Comparison of ENCODE assay signal across 10 cellular contexts in the genomic region with DNA sequence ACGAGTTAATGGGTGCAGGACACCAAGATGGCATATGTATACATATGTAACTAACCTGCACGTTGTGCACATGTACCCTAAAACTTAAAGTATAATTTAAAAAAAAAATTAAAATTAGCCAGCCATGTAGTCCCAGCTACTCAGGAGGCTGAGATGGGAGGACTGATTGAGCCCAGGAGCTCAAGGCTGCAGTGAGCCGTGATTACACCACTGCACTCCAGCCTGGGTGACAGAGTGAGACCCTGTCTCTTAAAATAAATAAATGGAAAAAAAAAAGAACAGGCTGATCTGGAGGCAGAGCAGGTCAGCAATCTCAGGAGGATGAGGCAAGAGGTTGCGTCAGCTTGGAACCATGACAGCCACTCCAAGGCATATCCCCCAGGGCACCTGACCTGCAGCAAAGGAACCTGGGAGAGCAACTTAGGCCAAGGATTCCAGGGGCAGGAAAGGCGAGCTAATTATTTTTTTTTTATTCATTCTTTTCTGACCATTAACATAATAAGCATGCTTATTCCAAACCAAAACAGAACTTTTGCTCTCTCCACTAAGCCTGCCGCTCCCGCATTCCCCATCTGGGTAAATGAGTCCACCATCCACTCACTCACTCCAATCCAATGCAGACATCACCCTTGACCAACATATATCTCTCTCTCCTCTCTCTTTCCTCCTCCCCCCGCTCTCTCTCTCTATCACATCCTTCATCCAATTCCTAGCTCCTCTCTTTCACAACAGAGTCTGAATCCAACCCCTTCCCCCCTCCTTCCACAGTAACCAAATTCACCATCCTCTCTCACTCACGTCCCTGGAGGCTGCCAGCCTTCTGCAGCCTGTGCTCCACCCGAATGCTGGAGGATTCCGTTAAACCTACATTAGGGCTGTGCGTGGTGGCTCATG. TPM values are rescaled to one million over a fixed set of nuclear protein-coding genes. Genes with fewer than 3 reads are reported as not detected.
A peak's percentile ranks its signal among the peaks of the same experiment; 100 is the strongest.
DNase-seq lines count a peak whose midpoint lies in the region; ATAC-seq and TF ChIP-seq lines count a peak whose summit lies in the region.
"Had no signal": no experiment of that assay in that cellular context is flagged by ENCODE, and none has a peak within 500 bp of the region (broad histone marks: within the 10 kb centered on the region; RNA-seq: fewer than 3 reads in every experiment).

No MANE protein-coding gene starts in this region.

- no peaks in the 10 kb centered on the region for H3K9me3 ChIP-seq in right atrium auricular region

- ATAC-seq in HG03108 (IDR thresholded peaks at IDR 0.05; ENCODE audit: unreplicated experiment) (no peak), HG02938 (IDR thresholded peaks at IDR 0.05; ENCODE audit: unreplicated experiment) (no peak)
- ATAC-seq: foreskin keratinocyte had no signal

- DNase-seq in GF-D8 (lab: John Stamatoyannopoulos, UW) (peak; percentile 12), amniotic epithelial cell (ENCODE audit: low read depth) (peak; percentile 91), right atrium auricular region (ENCODE audit: low spot score) (peak; percentile 82), stromal cell of bone marrow (ENCODE audit: low read depth) (peak; percentile 58), OCI-M2 (lab: John Stamatoyannopoulos, UW; ENCODE audit: unreplicated experiment) (no peak), SIG-M5 treated with dmso at 0.1 percent for 504 hours (lab: John Stamatoyannopoulos, UW; ENCODE audit: unreplicated experiment) (no peak)
- DNase-seq: foreskin keratinocyte; stimulated activated naive CD4-positive, alpha-beta T cell had no signal

- H3K27ac ChIP-seq in right atrium auricular region, result peak overlapping the region; percentile 61 to 64
- H3K27ac ChIP-seq: foreskin keratinocyte had no signal

- H3K36me3 ChIP-seq in right atrium auricular region, result no peaks in the 10 kb centered on the region

- H3K4me1 ChIP-seq in right atrium auricular region, result peaks cover 0 to 16% of the 10 kb centered on the region in 2 donors
- H3K4me1 ChIP-seq: foreskin keratinocyte had no signal

- no peak for TF ChIP-seq CTCF in right atrium auricular region (IDR thresholded peaks at IDR 0.05)

- no peak overlapping the region for H3K4me3 ChIP-seq in right atrium auricular region

- no peaks in the 10 kb centered on the region for H3K27me3 ChIP-seq in right atrium auricular region
- H3K27me3 ChIP-seq: foreskin keratinocyte had no signal

RNA-seq across cellular contexts. Expression of a gene that starts 47.7 kb away (rescaled TPM):
- total RNA-seq in right atrium auricular region, result 10 to 100 TPM; 20.7 to 24.5 TPM

RNA-seq across cellular contexts. Expression of a gene that starts 50.1 kb away (rescaled TPM):
- total RNA-seq in right atrium auricular region, result 10 to 100 TPM; 11.5 to 22.5 TPM

Comparison
In these comparisons a context has a peak if more than half of its experiments do, and no peak if none do; other contexts are left out.
1. DNase-seq: peak in GF-D8 (single experiment), amniotic epithelial cell (single experiment), right atrium auricular region (single experiment) and stromal cell of bone marrow (single experiment); none in OCI-M2 (single experiment) and SIG-M5 treated with dmso at 0.1 percent for 504 hours (single experiment).